14 cellular contexts compared by ENCODE assay signal in genomic region chr10:75922435-75922834, GRCh38.
DNase-seq lines count a peak whose midpoint lies in the region; ATAC-seq, FAIRE-seq and TF ChIP-seq lines count a peak whose summit lies in the region.
"Had no signal": no experiment of that assay in that cellular context is flagged by ENCODE, and none has a peak within 500 bp of the region (broad histone marks: within the 10 kb centered on the region; RNA-seq: fewer than 3 reads in every experiment).

No MANE protein-coding gene starts in this region.

- no peaks in the 10 kb centered on the region for H3K9me3 Mint-ChIP-seq in GM23338
- H3K9me3 Mint-ChIP-seq: stimulated activated naive CD8-positive, alpha-beta T cell treated with anti-CD3 and anti-CD28 coated beads, Interleukin-15, Interleukin-2, amounts not matched to agents 100 ng/mL and 50 ng/mL, for 24 hours had no signal

- no peak overlapping the region for H2BK15ac ChIP-seq in IMR-90 (ENCODE audit: low read depth, low read length)

- POLR2A ChIA-PET in IMR-90 (lab: Charles Lee; ENCODE audit: unreplicated experiment), result no interaction called here

- H3F3A ChIP-seq in GM23338 (replicated peaks; ENCODE audit: low read depth), result no peaks in the 10 kb centered on the region

- no peak overlapping the region for H3K27ac Mint-ChIP-seq in GM23338
- H3K27ac Mint-ChIP-seq: stimulated activated naive CD8-positive, alpha-beta T cell treated with anti-CD3 and anti-CD28 coated beads, Interleukin-15, Interleukin-2, amounts not matched to agents 100 ng/mL and 50 ng/mL, for 24 hours had no signal

- H2AK5ac ChIP-seq in IMR-90 (ENCODE audit: low read depth, low read length), result no peak overlapping the region

- ATAC-seq in IMR-90 (ENCODE audit: low read depth), result no peak
- ATAC-seq in left lung, result peak; percentile 58
- no peak for ATAC-seq in GM23338
- ATAC-seq: gastroesophageal sphincter, left ventricle myocardium superior had no signal

- FAIRE-seq in GM12892 (lab: Jason Lieb, UNC), result no peak
- FAIRE-seq in D721Med (lab: Jason Lieb, UNC), result no peak

- no peaks in the 10 kb centered on the region for H3K36me3 Mint-ChIP-seq in GM23338 (ENCODE audit: low read depth)

- H3K27me3 Mint-ChIP-seq in GM23338 (ENCODE audit: insufficient read depth, low read depth, poor library complexity), result no peaks in the 10 kb centered on the region

- H3K4me2 ChIP-seq in IMR-90 (ENCODE audit: low read depth, low read length) (no peak overlapping the region), GM23338 (no peak overlapping the region)

- H3K9ac ChIP-seq in IMR-90 (ENCODE audit: low read depth, low read length), result no peak overlapping the region

- H4K20me1 ChIP-seq in IMR-90 (ENCODE audit: insufficient read depth, low read length), result no peaks in the 10 kb centered on the region
- H4K20me1 ChIP-seq in GM23338 (replicated peaks; ENCODE audit: insufficient read depth), result no peaks in the 10 kb centered on the region

- TF ChIP-seq CTCF in IMR-90 (conservative IDR thresholded peaks at IDR 0.05; ENCODE audit: low read depth, low read length), result no peak
- peak; percentile 16 for TF ChIP-seq CTCF in cardiac fibroblast (IDR thresholded peaks at IDR 0.05; ENCODE audit: low read depth, low read length)
- peak in 1 of 2 donors; percentile 12 for TF ChIP-seq CTCF in left lung (IDR thresholded peaks at IDR 0.05)
- peak in 1 of 2 experiments; percentile 34; a peak in 2 of 4 replicates for TF ChIP-seq CTCF in GM23338 (conservative IDR thresholded peaks at IDR 0.05; ENCODE audit: low read depth in 2 of 2)
- no peak for TF ChIP-seq CTCF in D721Med (IDR thresholded peaks at IDR 0.05; ENCODE audit: insufficient read depth, missing control alignments)

- no peak overlapping the region for H3K18ac ChIP-seq in IMR-90 (ENCODE audit: low read depth, low read length)

- dilution Hi-C loops in IMR-90 (cut with HindIII; ENCODE audit: low sequenced_read_pairs, unreplicated experiment), result no loop called here

- H3K9me3 ChIP-seq in IMR-90 (ENCODE audit: control insufficient read depth, insufficient read depth, low read length), result no peaks in the 10 kb centered on the region
- no peaks in the 10 kb centered on the region for H3K9me3 ChIP-seq in left lung
- H3K9me3 ChIP-seq: gastroesophageal sphincter had no signal

- no peak overlapping the region for H3K14ac ChIP-seq in IMR-90 (replicated peaks; ENCODE audit: low read depth, low read length)

- H3K4me1 ChIP-seq in IMR-90 (ENCODE audit: control insufficient read depth, insufficient read depth, low read length), result no peaks in the 10 kb centered on the region
- no peaks in the 10 kb centered on the region for H3K4me1 ChIP-seq in left lung
- H3K4me1 ChIP-seq in GM23338 (ENCODE audit: insufficient read depth), result no peaks in the 10 kb centered on the region
- H3K4me1 ChIP-seq: gastroesophageal sphincter had no signal

- no peaks in the 10 kb centered on the region for H3K79me2 ChIP-seq in GM23338 (replicated peaks; ENCODE audit: insufficient read depth)

- DNase-seq in AG08395 (ENCODE audit: low spot score) (peak; percentile 4), IMR-90 (peak; percentile 0), cardiac fibroblast (ENCODE audit: low read depth in 2 of 2) (peak; percentile 8 to 21), left lung (no peak), GM12892 (ENCODE audit: insufficient read length) (no peak), GM23338 (ENCODE audit: low spot score) (no peak), D721Med (ENCODE audit: insufficient read length, low spot score) (no peak)
- no peak for DNase-seq in activated CD8-positive, alpha-beta memory T cell treated with anti-CD3 and anti-CD28 coated beads, Interleukin-2, amount 50 U/mL, for 4 hours
- DNase-seq: left ventricle myocardium superior; MV-4-11; stimulated activated CD4-positive, alpha-beta T cell treated with anti-CD3 and anti-CD28 coated beads, Interleukin-2, amount 100 ng/mL, for 24 hours had no signal

- no peaks in the 10 kb centered on the region for H3K36me3 ChIP-seq in IMR-90 (ENCODE audit: control insufficient read depth, insufficient read depth, low read length)
- H3K36me3 ChIP-seq in left lung, result no peaks in the 10 kb centered on the region
- H3K36me3 ChIP-seq in GM23338 (ENCODE audit: insufficient read depth), result no peaks in the 10 kb centered on the region
- H3K36me3 ChIP-seq: gastroesophageal sphincter had no signal

- TF ChIP-seq RAD21 in IMR-90 (IDR thresholded peaks at IDR 0.05; ENCODE audit: low read length), result no peak

- peaks cover 4% of the 10 kb centered on the region for H3K4me1 Mint-ChIP-seq in GM23338

- CTCF ChIA-PET in IMR-90 (lab: Yijun Ruan, JAX), result interaction anchor here (1.5 kb wide), 1 partner anchor 12 kb away, joined by 3 read pairs; no protein-coding TSS in a partner anchor

- no peak overlapping the region for H2BK5ac ChIP-seq in IMR-90 (ENCODE audit: low read depth, low read length, poor library complexity, severe bottlenecking)

- H3K27me3 ChIP-seq in IMR-90 (ENCODE audit: control insufficient read depth, insufficient read depth, low read length) (peaks cover 9% of the 10 kb centered on the region), left lung (no peaks in the 10 kb centered on the region), GM23338 (ENCODE audit: insufficient read depth) (no peaks in the 10 kb centered on the region)
- H3K27me3 ChIP-seq: gastroesophageal sphincter had no signal

- H3K4me3 ChIP-seq in IMR-90 (ENCODE audit: insufficient read depth, low read depth, low read length) (no peak overlapping the region), cardiac fibroblast (replicated peaks in 1 of 2; ENCODE audit: low read depth in 2 of 2, low read length in 2 of 2) (no peak overlapping the region), left lung (no peak overlapping the region), GM23338 (no peak overlapping the region)
- H3K4me3 ChIP-seq: gastroesophageal sphincter had no signal

- H2AFZ ChIP-seq in IMR-90 (replicated peaks; ENCODE audit: low read length, poor library complexity) (no peak overlapping the region), GM23338 (no peak overlapping the region)

- H3K23ac ChIP-seq in IMR-90 (ENCODE audit: low read depth, low read length), result no peak overlapping the region

- no TSS peak for BruUV-seq in IMR-90 (replicated peaks; lab: Mats Ljungman, UMichigan)

- H2BK20ac ChIP-seq in IMR-90 (ENCODE audit: low read depth, low read length), result no peak overlapping the region

- H3K27ac ChIP-seq in IMR-90 (ENCODE audit: insufficient read depth, low read length), result no peak overlapping the region
- H3K27ac ChIP-seq in left lung, result peak overlapping the region in 1 of 2 donors; percentile 29
- H3K27ac ChIP-seq in GM23338 (ENCODE audit: low read depth), result no peak overlapping the region
- H3K27ac ChIP-seq: gastroesophageal sphincter, HL-60 had no signal

- H3K9me1 ChIP-seq in IMR-90 (ENCODE audit: insufficient read depth, low read length), result no peaks in the 10 kb centered on the region

- no peak overlapping the region for H4K8ac ChIP-seq in IMR-90 (ENCODE audit: low read depth in 2 of 2, low read length in 2 of 2)

- intact Hi-C loops in IMR-90 (cut with micrococcal nuclease) (loop anchor here (10.0 kb wide), 1 partner anchor 622 kb away; no protein-coding TSS in a partner anchor), left lung (cut with DNase I) (no loop called here)

- no peak overlapping the region for H2BK120ac ChIP-seq in IMR-90 (ENCODE audit: low read depth, low read length)

- H3K79me1 ChIP-seq in IMR-90 (ENCODE audit: low read depth in 1 of 2, low read length in 2 of 2), result no peaks in the 10 kb centered on the region

- no peak overlapping the region for H4K5ac ChIP-seq in IMR-90 (ENCODE audit: low read depth, low read length)

- H3K56ac ChIP-seq in IMR-90 (ENCODE audit: extremely low read depth, insufficient read depth, low read length), result no peak overlapping the region

- H2AK9ac ChIP-seq in IMR-90 (replicated peaks; ENCODE audit: low read depth, low read length, poor library complexity), result no peak overlapping the region

- 0 out of 2 replicates have a peak, but pooled peaks cover 5% of the 10 kb centered on the region for H3K9me2 ChIP-seq in GM23338 (ENCODE audit: insufficient read depth)

- no peak overlapping the region for H3K4me3 Mint-ChIP-seq in GM23338
- H3K4me3 Mint-ChIP-seq: stimulated activated naive CD8-positive, alpha-beta T cell treated with anti-CD3 and anti-CD28 coated beads, Interleukin-15, Interleukin-2, amounts not matched to agents 100 ng/mL and 50 ng/mL, for 24 hours had no signal

- H4K91ac ChIP-seq in IMR-90 (ENCODE audit: insufficient read depth, low read depth, low read length), result no peak overlapping the region

- H3K4ac ChIP-seq in IMR-90 (ENCODE audit: low read depth, low read length), result no peak overlapping the region

- TF ChIP-seq POLR2A in IMR-90 (IDR thresholded peaks at IDR 0.05; ENCODE audit: low read depth, low read length) (no peak), GM12892 (IDR thresholded peaks at IDR 0.05; ENCODE audit: low read depth, low read length) (no peak)

- in situ Hi-C loops in IMR-90 (cut with MboI; ENCODE audit: low sequenced_read_pairs), result no loop called here

TF ChIP-seq in IMR-90, 13 proteins besides CTCF, POLR2A, EP300 and RAD21 (continues in another document):
- TF ChIP-seq RCOR1 (IDR thresholded peaks at IDR 0.05; ENCODE audit: insufficient replicate concordance, low read length), result no peak
- no peak for TF ChIP-seq USF2 (IDR thresholded peaks at IDR 0.05; ENCODE audit: low read depth, low read length)
- no peak for TF ChIP-seq CEBPB (IDR thresholded peaks at IDR 0.05; ENCODE audit: low read depth, low read length)
- TF ChIP-seq MAFK (IDR thresholded peaks at IDR 0.05; ENCODE audit: low read depth, low read length), result no peak
- TF ChIP-seq BHLHE40 (IDR thresholded peaks at IDR 0.05; ENCODE audit: low read depth, low read length), result no peak

TF ChIP-seq in GM23338, 12 proteins besides CTCF, POLR2A, EP300 and RAD21 (continues in another document):
- no peak for TF ChIP-seq EZH2 (IDR thresholded peaks at IDR 0.05; ENCODE audit: low read depth, unreplicated experiment)
- TF ChIP-seq STAT1 (IDR thresholded peaks at IDR 0.05; ENCODE audit: unreplicated experiment), result no peak
- TF ChIP-seq JUNB (IDR thresholded peaks at IDR 0.05; ENCODE audit: unreplicated experiment), result no peak
- TF ChIP-seq ZNF114 (CRISPR knock-in tag; IDR thresholded peaks at IDR 0.05), result no peak
- no peak for TF ChIP-seq POLR2AphosphoS5 (IDR thresholded peaks at IDR 0.05; ENCODE audit: low read depth)
- no peak for TF ChIP-seq ETS1 (IDR thresholded peaks at IDR 0.05)

Comparison
In these comparisons a context has a peak if more than half of its experiments do, and no peak if none do; other contexts are left out.
1. DNase-seq: peak in AG08395 (single experiment), IMR-90 (single experiment) and cardiac fibroblast (2 of 2); none in left lung (0 of 2), activated CD8-positive, alpha-beta memory T cell treated with anti-CD3 and anti-CD28 coated beads, Interleukin-2, amount 50 U/mL, for 4 hours (single experiment), GM12892 (single experiment), GM23338 (single experiment) and D721Med (single experiment).